In genomic region chr2:191760655-191761054, GRCh38 we compare ENCODE assay signal across 20 cellular contexts.
"Had no signal": no experiment of that assay in that cellular context is flagged by ENCODE, and none has a peak within 500 bp of the region (broad histone marks: within the 10 kb centered on the region; RNA-seq: fewer than 3 reads in every experiment).

No MANE protein-coding gene starts in this region.

- H3K36me3 ChIP-seq: esophagus muscularis mucosa, gastroesophageal sphincter, heart left ventricle, left lung, lower lobe of right lung had no signal

- H3K4me2 ChIP-seq: hepatocyte had no signal

- DNase-seq: dermis blood vessel endothelial cell; dorsolateral prefrontal cortex; effector CD4-positive, alpha-beta T cell; effector memory CD4-positive, alpha-beta T cell; foreskin keratinocyte; heart left ventricle; hypothalamus; left cardiac atrium; left lung; left ventricle myocardium superior; lower lobe of right lung; mesenchymal stem cell; mucosa of descending colon had no signal

- H2AFZ ChIP-seq: hepatocyte had no signal

- H3K9me3 ChIP-seq: esophagus muscularis mucosa, gastroesophageal sphincter, heart left ventricle, left lung, lower lobe of right lung, mucosa of descending colon had no signal

- H3K79me2 ChIP-seq: hepatocyte had no signal

- H3K4me3 ChIP-seq: coronary artery, dorsolateral prefrontal cortex, esophagus muscularis mucosa, gastroesophageal sphincter, heart left ventricle, hepatocyte, left lung, lower lobe of right lung, mucosa of descending colon had no signal

- FAIRE-seq: colon, endothelial cell of umbilical vein, keratinocyte had no signal

- ATAC-seq: foreskin keratinocyte, gastroesophageal sphincter, heart left ventricle, left cardiac atrium, left lung, left ventricle myocardium superior, lower lobe of right lung, mucosa of descending colon had no signal

- H3K4me1 ChIP-seq: heart left ventricle, left lung had no signal

- H3K27ac ChIP-seq: coronary artery, dorsolateral prefrontal cortex, esophagus muscularis mucosa, foreskin keratinocyte, gastroesophageal sphincter, heart left ventricle, hepatocyte, left lung, lower lobe of right lung had no signal

- H3K27me3 ChIP-seq: esophagus muscularis mucosa, foreskin keratinocyte, gastroesophageal sphincter, hepatocyte, left lung had no signal
